ENCODE assay signal across 12 cellular contexts in genomic region chr14:55588259-55588699, GRCh38. TPM values are rescaled to one million over a fixed set of nuclear protein-coding genes. Genes with fewer than 3 reads are reported as not detected.
DNase-seq lines count a peak whose midpoint lies in the region; ATAC-seq and TF ChIP-seq lines count a peak whose summit lies in the region.
"Had no signal": no experiment of that assay in that cellular context is flagged by ENCODE, and none has a peak within 500 bp of the region (broad histone marks: within the 10 kb centered on the region; RNA-seq: fewer than 3 reads in every experiment).

No MANE protein-coding gene starts in this region.

- H3K36me3 ChIP-seq in SK-N-SH (replicated peaks in 1 of 2; ENCODE audit: control insufficient read depth in 1 of 2, insufficient read depth in 2 of 2, low read length in 1 of 2): peaks cover 0 to 9% of the 10 kb centered on the region in 2 experiments
- no peaks in the 10 kb centered on the region for H3K36me3 ChIP-seq in smooth muscle cell (ENCODE audit: low read depth)

- H3K27me3 ChIP-seq in SK-N-SH (ENCODE audit: insufficient read depth) (no peaks in the 10 kb centered on the region), smooth muscle cell (ENCODE audit: low read depth) (no peaks in the 10 kb centered on the region)

- peaks cover 12 to 48% of the 10 kb centered on the region in 2 experiments for H3K4me1 ChIP-seq in SK-N-SH (ENCODE audit: control insufficient read depth in 1 of 2, insufficient read depth in 2 of 2, low read depth in 1 of 2, low read length in 1 of 2)
- peaks cover 28% of the 10 kb centered on the region for H3K4me1 ChIP-seq in smooth muscle cell (ENCODE audit: low read depth)

- CTCF ChIA-PET in SK-N-SH (lab: Yijun Ruan, JAX): no interaction called here

- ATAC-seq in activated T-cell treated with anti-CD3 and anti-CD28 coated beads, Interleukin-2, amount 50 U/mL, for 72 hours (replicated peaks in 1 of 2): peak; percentile 60 to 65
- ATAC-seq in GM18868 (IDR thresholded peaks at IDR 0.05; ENCODE audit: unreplicated experiment): no peak
- no peak for ATAC-seq in GM21529 (IDR thresholded peaks at IDR 0.05; ENCODE audit: unreplicated experiment)

- no peaks in the 10 kb centered on the region for H3K9me3 ChIP-seq in SK-N-SH
- no peaks in the 10 kb centered on the region for H3K9me3 ChIP-seq in smooth muscle cell (replicated peaks; ENCODE audit: low read depth)

- H3K4me3 ChIP-seq in SK-N-SH (ENCODE audit: low read depth in 2 of 2, low read length in 1 of 2) (no peak overlapping the region), smooth muscle cell (no peak overlapping the region)

- H3K79me2 ChIP-seq in SK-N-SH (ENCODE audit: insufficient read depth) (peaks cover 100% of the 10 kb centered on the region), smooth muscle cell (ENCODE audit: low read depth) (peaks cover 99% of the 10 kb centered on the region)

- no peak for TF ChIP-seq RAD21 in SK-N-SH (IDR thresholded peaks at IDR 0.05; ENCODE audit: low read length)

- H3K27ac Mint-ChIP-seq in activated T-cell treated with anti-CD3 and anti-CD28 coated beads, Interleukin-2, amount 50 U/mL, for 72 hours: no peak overlapping the region

- H3K9me2 ChIP-seq in SK-N-SH: no peaks in the 10 kb centered on the region

- H3K36me3 Mint-ChIP-seq in activated T-cell treated with anti-CD3 and anti-CD28 coated beads, Interleukin-2, amount 50 U/mL, for 72 hours (ENCODE audit: insufficient read depth in 2 of 2): peaks cover 0 to 3% of the 10 kb centered on the region in 2 donors

- TF ChIP-seq EP300 in SK-N-SH (IDR thresholded peaks at IDR 0.05; ENCODE audit: borderline replicate concordance in 1 of 2, low read depth in 1 of 2, low read length in 1 of 2): no peak

- peaks cover 63% of the 10 kb centered on the region for H3K4me1 Mint-ChIP-seq in activated T-cell treated with anti-CD3 and anti-CD28 coated beads, Interleukin-2, amount 50 U/mL, for 72 hours (ENCODE audit: low read depth)

- POLR2A ChIA-PET in SK-N-SH (lab: Yijun Ruan, JAX): no interaction called here

- TF ChIP-seq CTCF in SK-N-SH (IDR thresholded peaks at IDR 0.05) (no peak), smooth muscle cell (IDR thresholded peaks at IDR 0.05; ENCODE audit: borderline replicate concordance, insufficient read depth, poor library complexity, severe bottlenecking) (no peak)

- 0 out of 2 replicates have a peak overlapping the region, but pooled peaks have one; percentile 26 for H3K4me2 ChIP-seq in SK-N-SH
- peak overlapping the region; percentile 38 for H3K4me2 ChIP-seq in smooth muscle cell

- H4K20me1 ChIP-seq in SK-N-SH (ENCODE audit: insufficient read depth): peaks cover 98% of the 10 kb centered on the region
- H4K20me1 ChIP-seq in smooth muscle cell (ENCODE audit: low read depth): peaks cover 100% of the 10 kb centered on the region

- H3K27ac ChIP-seq in SK-N-SH (ENCODE audit: low read depth in 2 of 2, low read length in 1 of 2) (peak overlapping the region in 1 of 2 experiments; percentile 44; a peak in 2 of 4 replicates), smooth muscle cell (ENCODE audit: low read depth) (peak overlapping the region; percentile 69)
- H3K27ac ChIP-seq: HL-60 had no signal

- peak overlapping the region in 1 of 2 donors; percentile 1 for H3K4me3 Mint-ChIP-seq in activated T-cell treated with anti-CD3 and anti-CD28 coated beads, Interleukin-2, amount 50 U/mL, for 72 hours

- no peaks in the 10 kb centered on the region for H3K27me3 Mint-ChIP-seq in activated T-cell treated with anti-CD3 and anti-CD28 coated beads, Interleukin-2, amount 50 U/mL, for 72 hours (ENCODE audit: low read depth)

- no peak for DNase-seq in activated T-cell treated with anti-CD3 and anti-CD28 coated beads, Interleukin-2, amount 50 U/mL, for 72 hours
- DNase-seq in activated T-cell treated with anti-CD3 and anti-CD28 coated beads for 4 hours (no peak), SK-N-SH (no peak), foreskin melanocyte (peak; percentile 61), smooth muscle cell (lab: John Stamatoyannopoulos, UW; ENCODE audit: unreplicated experiment) (no peak), NOMO-1 (lab: John Stamatoyannopoulos, UW; ENCODE audit: unreplicated experiment in 2 of 2) (no peak)
- DNase-seq: activated gamma-delta T cell treated with Interleukin-2 at 50 U/mL for 16 hours, DMS79 treated with DMSO at 0.1 percent for 48 hours, retina had no signal

- no peaks in the 10 kb centered on the region for H3K9me3 Mint-ChIP-seq in activated T-cell treated with anti-CD3 and anti-CD28 coated beads, Interleukin-2, amount 50 U/mL, for 72 hours

- 49% methylated on average over 2 of the region's 2 CpGs for WGBS in SK-N-SH (ENCODE audit: low lambda C conversion rate)
- WGBS in smooth muscle cell (ENCODE audit: low lambda C conversion rate): 52% methylated on average over 2 of the region's 2 CpGs

- H2AFZ ChIP-seq in SK-N-SH (ENCODE audit: low read depth): no peak overlapping the region
- H2AFZ ChIP-seq in smooth muscle cell (ENCODE audit: low read depth): no peak overlapping the region

- peaks cover 16% of the 10 kb centered on the region for H3F3A ChIP-seq in SK-N-SH (replicated peaks; ENCODE audit: insufficient read depth)
- H3F3A ChIP-seq in smooth muscle cell (ENCODE audit: low read depth): no peaks in the 10 kb centered on the region

- H3K9ac ChIP-seq in SK-N-SH (no peak overlapping the region), smooth muscle cell (ENCODE audit: low read depth) (no peak overlapping the region)

TF ChIP-seq in SK-N-SH, 30 proteins besides CTCF, POLR2A, EP300 and RAD21:
- no peak for TF ChIP-seq GATA2 (CRISPR knock-in tag; IDR thresholded peaks at IDR 0.05)
- no peak for TF ChIP-seq USF1 (IDR thresholded peaks at IDR 0.05; ENCODE audit: borderline replicate concordance, low read depth)
- no peak for TF ChIP-seq NFIC (IDR thresholded peaks at IDR 0.05; ENCODE audit: borderline replicate concordance)
- TF ChIP-seq SIN3A (IDR thresholded peaks at IDR 0.05; ENCODE audit: borderline replicate concordance, low read depth, low read length): no peak
- no peak for TF ChIP-seq MEF2A (IDR thresholded peaks at IDR 0.05; ENCODE audit: borderline replicate concordance, low read depth)
- TF ChIP-seq FOSL2 (IDR thresholded peaks at IDR 0.05; ENCODE audit: borderline replicate concordance, low read depth): peak; percentile 13; the same call in 1 of the 2 replicates
- no peak for TF ChIP-seq RFX5 (IDR thresholded peaks at IDR 0.05; ENCODE audit: low read length)
- TF ChIP-seq USF2 (IDR thresholded peaks at IDR 0.05; ENCODE audit: borderline replicate concordance, low read depth, low read length): no peak
- TF ChIP-seq ELF1 (IDR thresholded peaks at IDR 0.05): no peak
- no peak for TF ChIP-seq FOXM1 (IDR thresholded peaks at IDR 0.05; ENCODE audit: low read depth)
- TF ChIP-seq SMC3 (IDR thresholded peaks at IDR 0.05; ENCODE audit: low read depth, low read length): no peak
- TF ChIP-seq TCF12 (IDR thresholded peaks at IDR 0.05): peak; percentile 48; the same call in 1 of the 2 replicates
- TF ChIP-seq TAF1 (IDR thresholded peaks at IDR 0.05; ENCODE audit: borderline replicate concordance, low read depth, low read length): no peak
- TF ChIP-seq PBX3 (IDR thresholded peaks at IDR 0.05): peak; percentile 23; the same call in 1 of the 2 replicates
- TF ChIP-seq IRF3 (IDR thresholded peaks at IDR 0.05; ENCODE audit: low read depth, low read length): no peak

RNA-seq across cellular contexts. Expression of gene KTN1, which starts 8.3 kb away (rescaled TPM):
- total RNA-seq in activated T-cell treated with anti-CD3 and anti-CD28 coated beads, Interleukin-2, amount 50 U/mL, for 72 hours: 100 to 1,000 TPM; 144 TPM
- polyA plus RNA-seq in SK-N-SH (2012; rRNA removed): 39.5 and 46.1 TPM in 2 replicates
- polyA plus RNA-seq in SK-N-SH (2012; cell fraction: cytosol; rRNA removed): 62.4 and 89.8 TPM in 2 replicates
- polyA plus RNA-seq in SK-N-SH (2012; cell fraction: nucleus; rRNA removed): 18.5 and 45.8 TPM in 2 replicates
- total RNA-seq in smooth muscle cell: 117 and 119 TPM in 2 replicates
- polyA plus RNA-seq in smooth muscle cell: 84.8 and 148 TPM in 2 replicates

Comparison
In these comparisons a context has a peak if more than half of its experiments do, and no peak if none do; other contexts are left out.
1. ATAC-seq: peak in activated T-cell treated with anti-CD3 and anti-CD28 coated beads, Interleukin-2, amount 50 U/mL, for 72 hours (2 of 2); none in GM18868 (single experiment) and GM21529 (single experiment).